Comparison of ENCODE assay signal across 1 cellular context in genomic region chr3:122058294-122058693, GRCh38.
A peak's percentile ranks its signal among the peaks of the same experiment; 100 is the strongest.
TF ChIP-seq lines count a peak whose summit lies in the region.

No MANE protein-coding gene starts in this region.

TF ChIP-seq in GM12878, 131 proteins besides CTCF, POLR2A, EP300 and RAD21 (continued from another document):
- TF ChIP-seq MLLT1 (IDR thresholded peaks at IDR 0.05) (0 out of 2 replicates have a peak, but pooled peaks have one; percentile 38), IRF5 (IDR thresholded peaks at IDR 0.05; ENCODE audit: borderline replicate concordance) (no peak), MTA2 (IDR thresholded peaks at IDR 0.05; ENCODE audit: low read depth) (peak; percentile 91), JUNB (IDR thresholded peaks at IDR 0.05) (peak; percentile 26; the same call in 1 of the 2 replicates), MXI1 (IDR thresholded peaks at IDR 0.05; ENCODE audit: low read depth, low read length) (no peak), BCL11A (IDR thresholded peaks at IDR 0.05; ENCODE audit: low read depth, low read length) (peak; percentile 75; the same call in 1 of the 2 replicates)
- TF ChIP-seq, protein P1, sequence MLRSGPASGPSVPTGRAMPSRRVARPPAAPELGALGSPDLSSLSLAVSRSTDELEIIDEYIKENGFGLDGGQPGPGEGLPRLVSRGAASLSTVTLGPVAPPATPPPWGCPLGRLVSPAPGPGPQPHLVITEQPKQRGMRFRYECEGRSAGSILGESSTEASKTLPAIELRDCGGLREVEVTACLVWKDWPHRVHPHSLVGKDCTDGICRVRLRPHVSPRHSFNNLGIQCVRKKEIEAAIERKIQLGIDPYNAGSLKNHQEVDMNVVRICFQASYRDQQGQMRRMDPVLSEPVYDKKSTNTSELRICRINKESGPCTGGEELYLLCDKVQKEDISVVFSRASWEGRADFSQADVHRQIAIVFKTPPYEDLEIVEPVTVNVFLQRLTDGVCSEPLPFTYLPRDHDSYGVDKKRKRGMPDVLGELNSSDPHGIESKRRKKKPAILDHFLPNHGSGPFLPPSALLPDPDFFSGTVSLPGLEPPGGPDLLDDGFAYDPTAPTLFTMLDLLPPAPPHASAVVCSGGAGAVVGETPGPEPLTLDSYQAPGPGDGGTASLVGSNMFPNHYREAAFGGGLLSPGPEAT (IDR thresholded peaks at IDR 0.05; ENCODE audit: low read depth): peak; percentile 65; the same call in 1 of the 2 replicates
- TF ChIP-seq, protein P2, sequence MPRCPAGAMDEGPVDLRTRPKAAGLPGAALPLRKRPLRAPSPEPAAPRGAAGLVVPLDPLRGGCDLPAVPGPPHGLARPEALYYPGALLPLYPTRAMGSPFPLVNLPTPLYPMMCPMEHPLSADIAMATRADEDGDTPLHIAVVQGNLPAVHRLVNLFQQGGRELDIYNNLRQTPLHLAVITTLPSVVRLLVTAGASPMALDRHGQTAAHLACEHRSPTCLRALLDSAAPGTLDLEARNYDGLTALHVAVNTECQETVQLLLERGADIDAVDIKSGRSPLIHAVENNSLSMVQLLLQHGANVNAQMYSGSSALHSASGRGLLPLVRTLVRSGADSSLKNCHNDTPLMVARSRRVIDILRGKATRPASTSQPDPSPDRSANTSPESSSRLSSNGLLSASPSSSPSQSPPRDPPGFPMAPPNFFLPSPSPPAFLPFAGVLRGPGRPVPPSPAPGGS (IDR thresholded peaks at IDR 0.05; ENCODE audit: borderline replicate concordance, insufficient read depth, low read depth, low read length, poor library complexity, severe bottlenecking): no peak
